In genomic region chr5:90529234-90529938, GRCh38 we compare ENCODE assay signal across 8 cellular contexts. TPM values are rescaled to one million over a fixed set of nuclear protein-coding genes. Genes with fewer than 3 reads are reported as not detected.
A peak's percentile ranks its signal among the peaks of the same experiment; 100 is the strongest.
DNase-seq lines count a peak whose midpoint lies in the region; ATAC-seq and TF ChIP-seq lines count a peak whose summit lies in the region.

LYSMD3 (minus strand) TSS chr5:90529584; CDS start chr5:90525289, 4,295 bp downstream.

- peak within 1 kb of the TSS; percentile 66 to 97 (median 94) for H3K27ac ChIP-seq in spleen

- POLR2A ChIA-PET in WTC11 (lab: Charles Lee): interaction anchor here (0.6 kb wide), 1 partner anchor 82 kb away, joined by 3 read pairs; no protein-coding TSS in a partner anchor

- DNase-seq in ACHN: peak; percentile 94
- peak; percentile 80 for DNase-seq in NCI-H2227 treated with DMSO at 0.1 percent for 48 hours (lab: John Stamatoyannopoulos, UW)
- peak; percentile 97 for DNase-seq in WTC11 (ENCODE audit: low spot score)
- peak; percentile 97 to 99 for DNase-seq in cardiac fibroblast (ENCODE audit: low read depth in 2 of 2)
- DNase-seq in immature natural killer cell: peak; percentile 97
- peak; percentile 100 for DNase-seq in spleen

- H3K4me3 Mint-ChIP-seq in WTC11 (peak within 1 kb of the TSS; percentile 98), immature natural killer cell (peak within 1 kb of the TSS; percentile 98 to 100 (median 100))

- no peaks in the 10 kb centered on the region for H3K9me3 Mint-ChIP-seq in WTC11
- H3K9me3 Mint-ChIP-seq in immature natural killer cell: no peaks in the 10 kb centered on the region

- peaks cover 6 to 56% (median 37%) of the 10 kb centered on the region in 6 donors for H3K4me1 ChIP-seq in spleen

- peaks cover 0 to 16% (median 8%) of the 10 kb centered on the region in 6 donors for H3K36me3 ChIP-seq in spleen

- peaks cover 30% of the 10 kb centered on the region for H3K4me1 Mint-ChIP-seq in WTC11
- peaks cover 33 to 47% of the 10 kb centered on the region in 2 donors for H3K4me1 Mint-ChIP-seq in immature natural killer cell

- peak within 1 kb of the TSS; percentile 99 for H3K27ac Mint-ChIP-seq in WTC11
- peak within 1 kb of the TSS; percentile 97 to 99 (median 98) for H3K27ac Mint-ChIP-seq in immature natural killer cell

- no peaks in the 10 kb centered on the region for H3K9me3 ChIP-seq in spleen

- intact Hi-C loops in spleen (cut with DNase I; ENCODE audit: low total_unique reads): loop anchor here (10.0 kb wide), 1 partner anchor 115 kb away; no protein-coding TSS in a partner anchor

- TF ChIP-seq CTCF in WTC11 (IDR thresholded peaks at IDR 0.05) (no peak), cardiac fibroblast (IDR thresholded peaks at IDR 0.05; ENCODE audit: low read depth, low read length) (no peak), spleen (IDR thresholded peaks at IDR 0.05 in 8 of 11, conservative IDR thresholded peaks at IDR 0.05 in 3 of 11) (peak in 2 of 11 experiments; percentile 2 to 6)

- H3K36me3 Mint-ChIP-seq in WTC11 (peaks cover 8% of the 10 kb centered on the region), immature natural killer cell (no peaks in the 10 kb centered on the region)

- CTCF ChIA-PET in WTC11 (lab: Charles Lee): interaction anchor here (0.6 to 1.4 kb wide), 5 partner anchors 15 to 107 kb away, joined by 3 read pairs; no protein-coding TSS in a partner anchor

- ATAC-seq in GM18870 (IDR thresholded peaks at IDR 0.05; ENCODE audit: unreplicated experiment) (peak; percentile 80), HG03135 (IDR thresholded peaks at IDR 0.05; ENCODE audit: unreplicated experiment) (peak; percentile 93), WTC11 (peak; percentile 95)

- H3K27me3 Mint-ChIP-seq in WTC11 (ENCODE audit: low read depth) (no peaks in the 10 kb centered on the region), immature natural killer cell (ENCODE audit: low read depth in 3 of 3) (peaks cover 6 to 18% (median 15%) of the 10 kb centered on the region in 3 donors)

- H3K27me3 ChIP-seq in spleen (replicated peaks in 1 of 7): peaks cover 0 to 15% (median 4%) of the 10 kb centered on the region in 7 donors

- peak; percentile 27 to 74 (median 38) for TF ChIP-seq POLR2A in spleen (IDR thresholded peaks at IDR 0.05)

- peak within 1 kb of the TSS; percentile 81 to 95 for H3K4me3 ChIP-seq in cardiac fibroblast (replicated peaks in 1 of 2; ENCODE audit: low read depth in 2 of 2, low read length in 2 of 2)
- peak within 1 kb of the TSS; percentile 50 to 97 (median 84) for H3K4me3 ChIP-seq in spleen

- in situ Hi-C loops in ACHN (cut with HindIII; ENCODE audit: low pct_ligation_motif_present, low pct_unique_long_range_greater_than_20kb, low sequenced_read_pairs): no loop called here

- 0 to 1% (median 1%) methylated on average over 54 to 63 of the region's 63 CpGs for WGBS in spleen, 5 donors

TF ChIP-seq in WTC11, 78 proteins besides CTCF, POLR2A, EP300 and RAD21 (continues in another document):
- TF ChIP-seq ATF1 (CRISPR knock-in tag; IDR thresholded peaks at IDR 0.05) (no peak), AR (CRISPR knock-in tag; IDR thresholded peaks at IDR 0.05) (no peak), ZNF121 (CRISPR knock-in tag; IDR thresholded peaks at IDR 0.05) (0 out of 2 replicates have a peak, but pooled peaks have one; percentile 7), ZMAT4 (CRISPR knock-in tag; IDR thresholded peaks at IDR 0.05) (no peak), MAX (CRISPR knock-in tag; IDR thresholded peaks at IDR 0.05) (no peak; the same call in 1 of the 2 replicates), STAT6 (CRISPR knock-in tag; conservative IDR thresholded peaks at IDR 0.05; ENCODE audit: low read depth) (no peak), SMAD4 (CRISPR knock-in tag; IDR thresholded peaks at IDR 0.05) (no peak), GTF2I (CRISPR knock-in tag; conservative IDR thresholded peaks at IDR 0.05) (no peak), USF2 (CRISPR knock-in tag; IDR thresholded peaks at IDR 0.05) (no peak), MXD4 (CRISPR knock-in tag; IDR thresholded peaks at IDR 0.05; ENCODE audit: borderline replicate concordance) (no peak), NFE2L1 (CRISPR knock-in tag; IDR thresholded peaks at IDR 0.05) (no peak), ELF4 (CRISPR knock-in tag; IDR thresholded peaks at IDR 0.05; ENCODE audit: low read depth) (no peak), GRHL2 (CRISPR knock-in tag; IDR thresholded peaks at IDR 0.05; ENCODE audit: insufficient replicate concordance, severe bottlenecking) (no peak), ATF2 (CRISPR knock-in tag; IDR thresholded peaks at IDR 0.05; ENCODE audit: borderline replicate concordance, low read depth) (no peak), TEAD4 (CRISPR knock-in tag; IDR thresholded peaks at IDR 0.05) (no peak), CDX4 (CRISPR knock-in tag; IDR thresholded peaks at IDR 0.05; ENCODE audit: borderline replicate concordance) (no peak)

RNA-seq across cellular contexts. Expression of gene LYSMD3, which starts in this region (rescaled TPM):
- total RNA-seq in WTC11 (2021): 13.4 to 15.8 TPM (median 14.8 TPM) in 3 replicates
- 10 to 100 TPM in 1 of 3 donors, 1 to 10 TPM in 2; 6.5 to 11.7 (median 9.4) TPM for polyA plus RNA-seq in immature natural killer cell
- total RNA-seq in spleen: 10 to 100 TPM; 15.5 to 27.4 (median 21.3) TPM
- 1 to 10 TPM; 5.1 to 7.3 (median 5.7) TPM for polyA plus RNA-seq in spleen

Comparison
In these comparisons a context has a peak if more than half of its experiments do, and no peak if none do; other contexts are left out.
1. Peak in every context shown above with its lines: DNase-seq, ATAC-seq, H3K4me3 ChIP-seq and H3K27ac ChIP-seq.